ENCODE assay signal across 18 cellular contexts in genomic region chr4:154086247-154086646, GRCh38.
A peak's percentile ranks its signal among the peaks of the same experiment; 100 is the strongest.
DNase-seq lines count a peak whose midpoint lies in the region; ATAC-seq and TF ChIP-seq lines count a peak whose summit lies in the region.
"Had no signal": no experiment of that assay in that cellular context is flagged by ENCODE, and none has a peak within 500 bp of the region (broad histone marks: within the 10 kb centered on the region; RNA-seq: fewer than 3 reads in every experiment).

No MANE protein-coding gene starts in this region.

- H3K4me3 Mint-ChIP-seq in endodermal cell (no peak overlapping the region), immature natural killer cell (no peak overlapping the region)
- H3K4me3 Mint-ChIP-seq: CD4-positive, alpha-beta memory T cell had no signal

- no peaks in the 10 kb centered on the region for H3K9me2 ChIP-seq in PC-3 (replicated peaks; ENCODE audit: low read length)

- H3K9ac ChIP-seq in PC-3 (ENCODE audit: low read length) = no peak overlapping the region
- no peak overlapping the region for H3K9ac ChIP-seq in endodermal cell (ENCODE audit: extremely low read depth, low read length, poor library complexity, severe bottlenecking)
- H3K9ac ChIP-seq in mesendoderm (ENCODE audit: low read length) = no peak overlapping the region

- ATAC-seq in PC-3 (no peak), HG03097 (IDR thresholded peaks at IDR 0.05; ENCODE audit: low FRiP score, unreplicated experiment) (no peak), HG03025 (IDR thresholded peaks at IDR 0.05; ENCODE audit: low FRiP score, unreplicated experiment) (no peak)

- H3K36me3 Mint-ChIP-seq in endodermal cell (ENCODE audit: low read depth) (no peaks in the 10 kb centered on the region), immature natural killer cell (no peaks in the 10 kb centered on the region)
- H3K36me3 Mint-ChIP-seq: CD4-positive, alpha-beta memory T cell had no signal

- H3F3A ChIP-seq in PC-3 (ENCODE audit: low read length, unreplicated experiment) = no peaks in the 10 kb centered on the region

- H3K9me3 Mint-ChIP-seq in endodermal cell (no peaks in the 10 kb centered on the region), immature natural killer cell (peaks cover 0 to 6% (median 0%) of the 10 kb centered on the region in 6 donors)
- H3K9me3 Mint-ChIP-seq: CD4-positive, alpha-beta memory T cell had no signal

- H3K79me2 ChIP-seq in PC-3 (ENCODE audit: low read length) (no peaks in the 10 kb centered on the region), mesendoderm (ENCODE audit: control insufficient read depth, insufficient read depth, low read length) (no peaks in the 10 kb centered on the region)

- no peak overlapping the region for H2BK5ac ChIP-seq in mesendoderm (ENCODE audit: low read length)

- no peak for TF ChIP-seq CTCF in PC-3 (conservative IDR thresholded peaks at IDR 0.05; ENCODE audit: low read depth, low read length)
- no peak for TF ChIP-seq CTCF in endodermal cell (conservative IDR thresholded peaks at IDR 0.05)

- no peaks in the 10 kb centered on the region for H3K79me1 ChIP-seq in mesendoderm (ENCODE audit: low read length)

- 49 to 62% methylated on average over 2 to 3 of the region's 3 CpGs for WGBS in endodermal cell (ENCODE audit: insufficient coverage in 1 of 2, insufficient read length in 1 of 2), 2 experiments
- WGBS in mesendoderm (ENCODE audit: extremely low coverage, insufficient coverage, low lambda C conversion rate) = no CpG with 5 or more reads among the region's 3 CpGs

- H3K4me3 ChIP-seq in PC-3 (ENCODE audit: low read length) = no peak overlapping the region
- no peak overlapping the region for H3K4me3 ChIP-seq in endodermal cell (ENCODE audit: low read length)
- H3K4me3 ChIP-seq in mesendoderm (ENCODE audit: low read length) = no peak overlapping the region
- H3K4me3 ChIP-seq: SJCRH30 had no signal

- no peak overlapping the region for H4K5ac ChIP-seq in mesendoderm (ENCODE audit: low read length)

- peak overlapping the region; percentile 39; the same call in 1 of the 2 replicates for H3K4me2 ChIP-seq in PC-3 (ENCODE audit: low read length)
- no peak overlapping the region for H3K4me2 ChIP-seq in mesendoderm (ENCODE audit: low read length)

- H2AFZ ChIP-seq in PC-3 (ENCODE audit: low read length) = no peak overlapping the region

- no peak overlapping the region for H3K56ac ChIP-seq in mesendoderm (ENCODE audit: low read length)

- peaks cover 4% of the 10 kb centered on the region for H3K4me1 Mint-ChIP-seq in endodermal cell
- no peaks in the 10 kb centered on the region for H3K4me1 Mint-ChIP-seq in immature natural killer cell
- H3K4me1 Mint-ChIP-seq: CD4-positive, alpha-beta memory T cell had no signal

- H3K27me3 ChIP-seq in PC-3 (ENCODE audit: low read length) (no peaks in the 10 kb centered on the region), endodermal cell (ENCODE audit: control insufficient read depth, insufficient read depth, low read length, poor library complexity, severe bottlenecking) (no peaks in the 10 kb centered on the region), mesendoderm (ENCODE audit: insufficient read depth, low read length, poor library complexity) (no peaks in the 10 kb centered on the region)
- H3K27me3 ChIP-seq: BE2C, SJCRH30 had no signal

- no peak overlapping the region for H2AK5ac ChIP-seq in mesendoderm (ENCODE audit: low read length)

- H3K27ac Mint-ChIP-seq in endodermal cell (peak overlapping the region; percentile 36), immature natural killer cell (no peak overlapping the region)
- H3K27ac Mint-ChIP-seq: CD4-positive, alpha-beta memory T cell had no signal

- intact Hi-C loops in PC-3 (cut with micrococcal nuclease) = no loop called here

- H3K27ac ChIP-seq in PC-3 (ENCODE audit: low read length) (0 out of 2 replicates have a peak overlapping the region, but pooled peaks have one; percentile 23), endodermal cell (ENCODE audit: low read depth, low read length) (no peak overlapping the region), mesendoderm (ENCODE audit: low read depth, low read length) (no peak overlapping the region)
- H3K27ac ChIP-seq: HL-60, SJCRH30 had no signal

- no peak overlapping the region for H3K4ac ChIP-seq in mesendoderm (ENCODE audit: low read depth, low read length)

- H4K8ac ChIP-seq in mesendoderm (ENCODE audit: low read depth, low read length) = no peak overlapping the region

- no peak overlapping the region for H2BK120ac ChIP-seq in mesendoderm (ENCODE audit: low read depth, low read length)

- BruUV-seq in PC-3 (replicated peaks; lab: Mats Ljungman, UMichigan) = no TSS peak

- POLR2A ChIA-PET in PC-3 (lab: Charles Lee; ENCODE audit: unreplicated experiment) = no interaction called here

- H3K4me1 ChIP-seq in PC-3 (ENCODE audit: insufficient read depth, low read length) (peaks cover 28% of the 10 kb centered on the region), endodermal cell (ENCODE audit: control insufficient read depth, insufficient read depth, low read length) (no peaks in the 10 kb centered on the region), mesendoderm (ENCODE audit: control insufficient read depth, low read depth, low read length) (no peaks in the 10 kb centered on the region)
- H3K4me1 ChIP-seq: BE2C, SJCRH30 had no signal

- no peak overlapping the region for H3K23ac ChIP-seq in mesendoderm (ENCODE audit: low read length)

- H3K18ac ChIP-seq in mesendoderm (ENCODE audit: low read length) = no peak overlapping the region

- DNase-seq in H4 (ENCODE audit: low spot score) = peak; percentile 14
- peak; percentile 66 for DNase-seq in PC-3
- no peak for DNase-seq in endodermal cell
- peak; percentile 10 for DNase-seq in mesendoderm
- DNase-seq in immature natural killer cell = no peak
- DNase-seq: BE2C; CD4-positive, alpha-beta memory T cell; GF-D8; GOT3; NCI-H1417 treated with DMSO at 0.1 percent for 48 hours; NCI-H1930; NCI-H69; RPMI8226; SJCRH30; SW 1271 had no signal

- CTCF ChIA-PET in PC-3 (lab: Charles Lee) = no interaction called here

- no peak overlapping the region for H2BK15ac ChIP-seq in mesendoderm (replicated peaks; ENCODE audit: low read depth)

- H3K36me3 ChIP-seq in PC-3 (ENCODE audit: low read depth, low read length) (no peaks in the 10 kb centered on the region), endodermal cell (ENCODE audit: control insufficient read depth, insufficient read depth, low read length) (no peaks in the 10 kb centered on the region), mesendoderm (ENCODE audit: control insufficient read depth, insufficient read depth, low read length) (no peaks in the 10 kb centered on the region)
- H3K36me3 ChIP-seq: BE2C, SJCRH30 had no signal

- H3K27me3 Mint-ChIP-seq in endodermal cell (ENCODE audit: insufficient read depth) (no peaks in the 10 kb centered on the region), immature natural killer cell (ENCODE audit: low read depth in 3 of 3) (peaks cover 0 to 2% (median 0%) of the 10 kb centered on the region in 3 donors)

- no peaks in the 10 kb centered on the region for H3K9me3 ChIP-seq in PC-3 (ENCODE audit: low read length)
- no peaks in the 10 kb centered on the region for H3K9me3 ChIP-seq in endodermal cell (ENCODE audit: control insufficient read depth, low read length)
- H3K9me3 ChIP-seq: BE2C, SJCRH30 had no signal

- H4K20me1 ChIP-seq in PC-3 (ENCODE audit: low read length) = no peaks in the 10 kb centered on the region

Comparison
In these comparisons a context has a peak if more than half of its experiments do, and no peak if none do; other contexts are left out.
1. DNase-seq: peak in H4 (single experiment), PC-3 (single experiment) and mesendoderm (single experiment); none in endodermal cell (single experiment) and immature natural killer cell (0 of 3).